Comparison of ENCODE assay signal across 28 cellular contexts in genomic region chr7:74130518-74130917, GRCh38.
"Had no signal": no experiment of that assay in that cellular context is flagged by ENCODE, and none has a peak within 500 bp of the region (broad histone marks: within the 10 kb centered on the region; RNA-seq: fewer than 3 reads in every experiment).

No MANE protein-coding gene starts in this region.

- H3K36me3 ChIP-seq: neural progenitor cell, ovary, spleen, stomach, thoracic aorta, thyroid gland, tibial nerve, upper lobe of left lung, vagina had no signal

- H3K27me3 ChIP-seq: neural progenitor cell, ovary, spleen, stomach, thyroid gland, tibial nerve, upper lobe of left lung, vagina had no signal

- H3K4me1 ChIP-seq: neural progenitor cell, parathyroid adenoma, psoas muscle, stomach, thyroid gland, tibial nerve, upper lobe of left lung, vagina had no signal

- H3K4me3 ChIP-seq: neural progenitor cell, ovary, psoas muscle, skin epidermis, smooth muscle cell, spleen, stomach, thoracic aorta, thyroid gland, tibial nerve, upper lobe of left lung, vagina had no signal

- ATAC-seq: naive thymus-derived CD4-positive, alpha-beta T cell; natural killer cell; psoas muscle; right cardiac atrium; sciatic nerve; stimulated activated memory B cell treated with anti-CD40 and anti-IgM and Interleukin-4, amounts not matched to agents 10 μg/mL and 1 μg/mL and 100 μg/mL, for 72 hours had no signal

- H3K4me2 ChIP-seq: neural progenitor cell, smooth muscle cell had no signal

- H2AFZ ChIP-seq: neural progenitor cell, parathyroid adenoma had no signal

- H3K9ac ChIP-seq: neural progenitor cell, parathyroid adenoma had no signal

- H3K79me2 ChIP-seq: parathyroid adenoma had no signal

- FAIRE-seq: urothelium cell line had no signal

- H3K27ac ChIP-seq: neural progenitor cell, ovary, parathyroid adenoma, psoas muscle, skin epidermis, stomach, thoracic aorta, thyroid gland, tibial nerve, upper lobe of left lung, vagina had no signal

- DNase-seq: naive thymus-derived CD4-positive, alpha-beta T cell; natural killer cell; occipital lobe; ovary; posterior cingulate gyrus; psoas muscle; right cardiac atrium; spleen; stimulated activated CD4-positive, alpha-beta T cell treated with anti-CD3 and anti-CD28 coated beads, Interleukin-12 subunit alpha, Interleukin-12 subunit beta, amount 100 ng/mL, for 4 hours; stimulated activated CD4-positive, alpha-beta T cell treated with anti-CD3 and anti-CD28 coated beads, Interleukin-1b, Interleukin-23, amount 100 ng/mL, for 48 hours; stimulated activated CD4-positive, alpha-beta T cell treated with anti-CD3 and anti-CD28 coated beads, Interleukin-4, amount 100 ng/mL, for 1 hour; stimulated activated CD4-positive, alpha-beta T cell treated with anti-CD3 and anti-CD28 coated beads, Interleukin-4, amount 100 ng/mL, for 4 hours; stimulated activated CD8-positive, alpha-beta memory T cell treated with anti-CD3 and anti-CD28 coated beads, Interleukin-4, amount 100 ng/mL, for 48 hours; stimulated activated naive CD4-positive, alpha-beta T cell; stomach; thyroid gland; trophoblast cell; upper lobe of left lung had no signal

- H3K9me3 ChIP-seq: ovary, psoas muscle, spleen, stomach, thoracic aorta, thyroid gland, tibial nerve, upper lobe of left lung, vagina had no signal
